ENCODE assay signal across 8 cellular contexts in the genomic region with DNA sequence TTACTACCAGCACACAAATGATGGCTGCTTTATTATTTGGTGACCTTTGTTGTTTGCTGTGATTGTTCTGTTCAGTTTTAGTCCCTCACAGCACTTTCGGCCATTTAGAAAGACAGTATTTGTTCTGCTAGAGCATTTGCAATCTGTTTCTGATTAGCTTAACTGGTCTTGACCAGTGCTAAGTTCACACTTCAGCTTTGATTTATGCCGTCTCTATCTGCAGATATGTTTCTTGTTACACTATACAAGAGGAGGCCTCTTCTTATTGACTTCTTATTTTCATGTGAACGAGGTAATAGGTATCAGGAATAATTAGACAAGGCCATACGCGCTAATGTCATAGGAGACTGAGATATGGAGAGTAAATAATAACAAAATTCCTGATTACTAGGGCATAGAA.
A peak's percentile ranks its signal among the peaks of the same experiment; 100 is the strongest.
DNase-seq lines count a peak whose midpoint lies in the region; ATAC-seq and TF ChIP-seq lines count a peak whose summit lies in the region.
"Not testable (repeated sequence)": the region's sequence is repeated elsewhere in the genome, so short reads cannot be mapped to it uniquely, and the experiment has no call there.

No MANE protein-coding gene starts in this region.

- not testable (repeated sequence) for H3K36me3 Mint-ChIP-seq in CD8-positive, alpha-beta T cell; activated CD4-positive, alpha-beta T cell treated with anti-CD3 and anti-CD28 coated beads for 36 hours (ENCODE audit: low read depth); activated T-helper 17 cell treated with anti-CD3 and anti-CD28 coated beads, Interleukin-2, amount 50 U/mL, for 72 hours (ENCODE audit: low read depth); chondrocyte (ENCODE audit: low read depth); type B pancreatic cell

- ATAC-seq in CD8-positive, alpha-beta T cell; activated CD4-positive, alpha-beta T cell treated with anti-CD3 and anti-CD28 coated beads for 36 hours; activated T-helper 17 cell treated with anti-CD3 and anti-CD28 coated beads, Interleukin-2, amount 50 U/mL, for 72 hours (replicated peaks): not testable (repeated sequence)

- H3K27ac ChIP-seq in CD8-positive, alpha-beta T cell (ENCODE audit: low read depth, low read length); KMS-11: not testable (repeated sequence)
- H3K27ac ChIP-seq in hepatocyte (peak overlapping the region; percentile 80), neutrophil (peak overlapping the region; percentile 93)

- not testable (repeated sequence) for H2AFZ ChIP-seq in KMS-11 (ENCODE audit: low read depth); hepatocyte

- not testable (repeated sequence) for DNase-seq in CD8-positive, alpha-beta T cell; activated CD4-positive, alpha-beta T cell treated with anti-CD3 and anti-CD28 coated beads for 36 hours; chondrocyte (ENCODE audit: low spot score); hepatocyte (ENCODE audit: low spot score); type B pancreatic cell (ENCODE audit: extremely low spot score, unreplicated experiment)

- not testable (repeated sequence) for H3K9ac ChIP-seq in KMS-11

- 62% methylated on average over 5 of the region's 5 CpGs for WGBS in hepatocyte (ENCODE audit: low lambda C conversion rate, missing lambda C conversion rate)

- not testable (repeated sequence) for H3K4me3 ChIP-seq in CD8-positive, alpha-beta T cell (ENCODE audit: low read depth, low read length); KMS-11 (IDR thresholded peaks at IDR 0.05; ENCODE audit: insufficient read depth, low read depth, low read length); hepatocyte; neutrophil (ENCODE audit: low read depth in 1 of 2, low read length in 1 of 2)

- not testable (repeated sequence) for H3K4me3 Mint-ChIP-seq in CD8-positive, alpha-beta T cell; activated CD4-positive, alpha-beta T cell treated with anti-CD3 and anti-CD28 coated beads for 36 hours; chondrocyte (ENCODE audit: unreplicated experiment); type B pancreatic cell
- H3K4me3 Mint-ChIP-seq in activated T-helper 17 cell treated with anti-CD3 and anti-CD28 coated beads, Interleukin-2, amount 50 U/mL, for 72 hours = peak overlapping the region; percentile 19

- peaks cover 34% of the 10 kb centered on the region for H3K79me2 ChIP-seq in KMS-11 (ENCODE audit: insufficient read depth, low read depth)
- not testable (repeated sequence) for H3K79me2 ChIP-seq in hepatocyte

- H3K27me3 Mint-ChIP-seq in CD8-positive, alpha-beta T cell (ENCODE audit: low read depth); activated CD4-positive, alpha-beta T cell treated with anti-CD3 and anti-CD28 coated beads for 36 hours; activated T-helper 17 cell treated with anti-CD3 and anti-CD28 coated beads, Interleukin-2, amount 50 U/mL, for 72 hours; chondrocyte (ENCODE audit: low read depth); type B pancreatic cell: not testable (repeated sequence)

- not testable (repeated sequence) for H3K36me3 ChIP-seq in CD8-positive, alpha-beta T cell (ENCODE audit: insufficient read depth, low read length); KMS-11 (ENCODE audit: insufficient read depth); hepatocyte (replicated peaks; ENCODE audit: insufficient read depth, low read depth); neutrophil

- H3K4me1 ChIP-seq in CD8-positive, alpha-beta T cell (ENCODE audit: insufficient read depth, low read length) = not testable (repeated sequence)
- peaks cover 23% of the 10 kb centered on the region for H3K4me1 ChIP-seq in KMS-11 (ENCODE audit: low read depth, poor library complexity, severe bottlenecking)
- H3K4me1 ChIP-seq in hepatocyte (ENCODE audit: insufficient read depth) = peaks cover 10% of the 10 kb centered on the region
- peaks cover 12 to 17% of the 10 kb centered on the region in 2 experiments for H3K4me1 ChIP-seq in neutrophil (ENCODE audit: control insufficient read depth in 1 of 2, insufficient read depth in 1 of 2, low read depth in 1 of 2, low read length in 1 of 2)

- H3K9me2 ChIP-seq in hepatocyte (replicated peaks; ENCODE audit: insufficient read depth) = not testable (repeated sequence)

- H3K27me3 ChIP-seq in CD8-positive, alpha-beta T cell (ENCODE audit: insufficient read depth, low read length); KMS-11 (ENCODE audit: insufficient read depth, low read depth); hepatocyte; neutrophil: not testable (repeated sequence)

- CTCF ChIA-PET in CD8-positive, alpha-beta T cell (lab: Charles Lee); activated CD4-positive, alpha-beta T cell treated with anti-CD3 and anti-CD28 coated beads for 36 hours (lab: Charles Lee): not testable (repeated sequence)

- not testable (repeated sequence) for H4K20me1 ChIP-seq in KMS-11 (ENCODE audit: insufficient read depth); hepatocyte (ENCODE audit: insufficient read depth, poor library complexity, severe bottlenecking)

- intact Hi-C loops in CD8-positive, alpha-beta T cell (cut with DNase I, micrococcal nuclease) = loop anchor here in 1 of 2 experiments (5.0 kb wide), 1 partner anchor 507 kb away; no protein-coding TSS in a partner anchor
- intact Hi-C loops in activated CD4-positive, alpha-beta T cell treated with anti-CD3 and anti-CD28 coated beads for 36 hours (cut with DNase I, micrococcal nuclease) = not testable (repeated sequence)

- not testable (repeated sequence) for H3K9me3 ChIP-seq in CD8-positive, alpha-beta T cell (ENCODE audit: low read length); hepatocyte (ENCODE audit: low read depth); neutrophil

- peak overlapping the region; percentile 81 for H3K27ac Mint-ChIP-seq in CD8-positive, alpha-beta T cell
- H3K27ac Mint-ChIP-seq in activated CD4-positive, alpha-beta T cell treated with anti-CD3 and anti-CD28 coated beads for 36 hours = peak overlapping the region; percentile 20
- not testable (repeated sequence) for H3K27ac Mint-ChIP-seq in activated T-helper 17 cell treated with anti-CD3 and anti-CD28 coated beads, Interleukin-2, amount 50 U/mL, for 72 hours
- H3K27ac Mint-ChIP-seq in chondrocyte (ENCODE audit: unreplicated experiment) = peak overlapping the region; percentile 20
- peak overlapping the region; percentile 52 for H3K27ac Mint-ChIP-seq in type B pancreatic cell

- POLR2A ChIA-PET in CD8-positive, alpha-beta T cell (lab: Charles Lee); activated CD4-positive, alpha-beta T cell treated with anti-CD3 and anti-CD28 coated beads for 36 hours (lab: Charles Lee): not testable (repeated sequence)

- H3K4me2 ChIP-seq in KMS-11 = peak overlapping the region; percentile 31
- H3K4me2 ChIP-seq in hepatocyte = not testable (repeated sequence)

- H3K4me1 Mint-ChIP-seq in CD8-positive, alpha-beta T cell (ENCODE audit: low read depth); activated T-helper 17 cell treated with anti-CD3 and anti-CD28 coated beads, Interleukin-2, amount 50 U/mL, for 72 hours; type B pancreatic cell (ENCODE audit: unreplicated experiment): not testable (repeated sequence)
- peaks cover 13% of the 10 kb centered on the region for H3K4me1 Mint-ChIP-seq in activated CD4-positive, alpha-beta T cell treated with anti-CD3 and anti-CD28 coated beads for 36 hours
- peaks cover 15% of the 10 kb centered on the region for H3K4me1 Mint-ChIP-seq in chondrocyte (ENCODE audit: low read depth)

- TF ChIP-seq CTCF in CD8-positive, alpha-beta T cell (IDR thresholded peaks at IDR 0.05); KMS-11 (conservative IDR thresholded peaks at IDR 0.05; ENCODE audit: low read depth, low read length); chondrocyte (IDR thresholded peaks at IDR 0.05); hepatocyte (IDR thresholded peaks at IDR 0.05; ENCODE audit: poor library complexity); neutrophil (IDR thresholded peaks at IDR 0.05); type B pancreatic cell (conservative IDR thresholded peaks at IDR 0.05): not testable (repeated sequence)

- H3K9me3 Mint-ChIP-seq in CD8-positive, alpha-beta T cell; activated CD4-positive, alpha-beta T cell treated with anti-CD3 and anti-CD28 coated beads for 36 hours (ENCODE audit: low read depth); activated T-helper 17 cell treated with anti-CD3 and anti-CD28 coated beads, Interleukin-2, amount 50 U/mL, for 72 hours; chondrocyte (ENCODE audit: low read depth); type B pancreatic cell: not testable (repeated sequence)
